ENCODE assay signal across 28 cellular contexts in genomic region chr2:222728621-222729020, GRCh38. TPM values are rescaled to one million over a fixed set of nuclear protein-coding genes. Genes with fewer than 3 reads are reported as not detected.
DNase-seq lines count a peak whose midpoint lies in the region; ATAC-seq, FAIRE-seq and TF ChIP-seq lines count a peak whose summit lies in the region.
"Had no signal": no experiment of that assay in that cellular context is flagged by ENCODE, and none has a peak within 500 bp of the region (broad histone marks: within the 10 kb centered on the region; RNA-seq: fewer than 3 reads in every experiment).

No MANE protein-coding gene starts in this region.

- H3K4me1 ChIP-seq in small intestine (ENCODE audit: control insufficient read depth in 2 of 2, insufficient read depth in 1 of 2, low read depth in 1 of 2, low read length in 1 of 2) = no peaks in the 10 kb centered on the region

- no peak for DNase-seq in frontal cortex (ENCODE audit: low spot score in 2 of 2)
- no peak for DNase-seq in small intestine
- no peak for DNase-seq in G401 (ENCODE audit: low spot score)
- DNase-seq in GM12892 (ENCODE audit: insufficient read length) = no peak
- DNase-seq in SHP77 treated with DMSO at 0.1 percent for 48 hours (lab: John Stamatoyannopoulos, UW) = no peak
- DNase-seq: 8988T; ACHN; BE2C; C1 segment of cervical spinal cord; CD4-positive, alpha-beta memory T cell; CD4-positive, CD25-positive, alpha-beta regulatory T cell; CD8-positive, alpha-beta memory T cell; COR-L47; DMS 273 treated with DMSO at 0.1 percent for 48 hours; DMS153; DMS53; DMS79; DND-41; EL; GF-D8 had no signal

- in situ Hi-C loops in G401 (cut with HindIII; ENCODE audit: low sequenced_read_pairs) = no loop called here

- peak; percentile 95 for FAIRE-seq in frontal cortex (lab: Jason Lieb, UNC)
- FAIRE-seq in small intestine (lab: Jason Lieb, UNC) = peak; percentile 86
- FAIRE-seq in GM12892 (lab: Jason Lieb, UNC) = no peak
- FAIRE-seq: GM12878 had no signal

- no peaks in the 10 kb centered on the region for H3K9me3 ChIP-seq in small intestine (ENCODE audit: control insufficient read depth, low read depth)
- H3K9me3 ChIP-seq: BE2C, BLaER1 had no signal

- no peak for TF ChIP-seq POLR2A in GM12892 (IDR thresholded peaks at IDR 0.05; ENCODE audit: low read depth, low read length)

- H3K4me3 ChIP-seq in GM08714 (ENCODE audit: low read length) (peak overlapping the region; percentile 30; the same call in 1 of the 2 replicates), small intestine (ENCODE audit: low read depth in 1 of 2, low read length in 2 of 2) (no peak overlapping the region)
- H3K4me3 ChIP-seq: BLaER1, GM12878 had no signal

- no peaks in the 10 kb centered on the region for H3K27me3 ChIP-seq in small intestine (ENCODE audit: control insufficient read depth in 2 of 2, insufficient read depth in 2 of 2, low read length in 2 of 2)
- H3K27me3 ChIP-seq: BE2C, BLaER1 had no signal

- H3K36me3 ChIP-seq in small intestine (ENCODE audit: control insufficient read depth in 2 of 2, insufficient read depth in 2 of 2, low read length in 2 of 2) = no peaks in the 10 kb centered on the region
- H3K36me3 ChIP-seq: BE2C, BLaER1 had no signal

- ATAC-seq in HG02981 (IDR thresholded peaks at IDR 0.05; ENCODE audit: unreplicated experiment) = peak; percentile 3
- ATAC-seq: GM12878 had no signal

- 70 to 88% (median 75%) methylated on average over 3 of the region's 3 CpGs for WGBS in small intestine, 3 donors

- H3K27ac ChIP-seq in small intestine (ENCODE audit: low read depth in 1 of 2, low read length in 1 of 2) = no peak overlapping the region
- H3K27ac ChIP-seq: BLaER1 had no signal

RNA-seq across cellular contexts. Expression of gene MOGAT1, which starts 57.2 kb away (rescaled TPM):
- total RNA-seq in frontal cortex = not detected
- under 1 TPM in 1 of 3 donors, not detected in 2; 0.07 TPM for polyA plus RNA-seq in small intestine
- not detected in 2 replicates for total RNA-seq in G401 (2014; rRNA removed; shearing (Covaris generic))
- polyA plus RNA-seq in GM12892 (2012; ENCODE audit: missing spikeins) = not detected
- total RNA-seq: A673; CD4-positive, alpha-beta memory T cell; CD4-positive, CD25-positive, alpha-beta regulatory T cell; CD8-positive, alpha-beta memory T cell; Daoy; GM12878 had no signal
- polyA plus RNA-seq: AG04450; CD14-positive monocyte; CD4-positive, alpha-beta memory T cell; CD4-positive, CD25-positive, alpha-beta regulatory T cell; CD8-positive, alpha-beta memory T cell; GM12878 had no signal
